In the genomic region with DNA sequence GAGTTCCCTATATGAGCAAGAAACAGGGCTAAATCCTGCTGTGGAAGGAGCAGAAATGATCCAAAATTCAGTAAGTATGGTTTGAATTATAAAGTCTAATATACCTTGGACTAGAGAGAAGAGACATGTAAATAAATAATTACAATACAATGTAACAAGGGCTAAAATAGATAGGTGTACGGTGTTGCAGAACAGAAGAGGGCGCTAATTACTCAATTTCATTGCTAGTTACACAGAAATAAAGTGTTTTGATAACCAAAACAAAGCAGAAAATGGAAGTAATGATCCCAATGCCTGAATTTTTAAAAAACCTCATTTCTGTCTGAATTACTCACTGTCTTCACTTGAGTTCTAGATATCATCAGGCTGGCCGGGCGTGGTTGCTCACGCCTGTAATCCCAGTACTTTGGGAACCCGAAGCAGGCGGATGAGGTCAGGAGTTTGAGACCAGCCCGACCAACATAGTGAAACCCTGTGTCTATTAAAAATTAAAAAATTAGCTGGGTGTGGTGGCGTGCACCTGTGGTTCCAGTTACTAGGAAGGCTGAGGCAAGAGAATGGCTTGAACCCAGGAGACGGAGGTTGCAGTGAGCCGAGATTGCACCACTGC, we compare ENCODE assay signal across 8 cellular contexts. TPM values are rescaled to one million over a fixed set of nuclear protein-coding genes. Genes with fewer than 3 reads are reported as not detected.
DNase-seq lines count a peak whose midpoint lies in the region; ATAC-seq and TF ChIP-seq lines count a peak whose summit lies in the region.

No MANE protein-coding gene starts in this region.

- 71% methylated on average over 11 of the region's 11 CpGs for WGBS in mammary epithelial cell (ENCODE audit: low coverage, missing lambda C conversion rate)
- 49 to 74% methylated on average over 11 of the region's 11 CpGs for WGBS in sigmoid colon, 2 donors

- H3K27ac ChIP-seq in mammary epithelial cell (ENCODE audit: insufficient read depth, low read depth, low read length) = no peak overlapping the region
- H3K27ac ChIP-seq in sigmoid colon = no peak overlapping the region

- ATAC-seq in GM18519 (IDR thresholded peaks at IDR 0.05; ENCODE audit: low FRiP score, unreplicated experiment) (peak; percentile 65), HG02588 (IDR thresholded peaks at IDR 0.05; ENCODE audit: unreplicated experiment) (no peak), HG03439 (IDR thresholded peaks at IDR 0.05; ENCODE audit: unreplicated experiment) (no peak)

- in situ Hi-C loops in mammary epithelial cell (cut with MboI; ENCODE audit: low sequenced_read_pairs in 2 of 2) = no loop called here

- H3K4me1 ChIP-seq in mammary epithelial cell (ENCODE audit: insufficient read depth, low read length) (no peaks in the 10 kb centered on the region), sigmoid colon (no peaks in the 10 kb centered on the region)

- no peaks in the 10 kb centered on the region for H3K27me3 ChIP-seq in mammary epithelial cell (ENCODE audit: insufficient read depth, low read length)
- no peaks in the 10 kb centered on the region for H3K27me3 ChIP-seq in sigmoid colon

- H3K4me2 ChIP-seq in mammary epithelial cell (ENCODE audit: insufficient read depth, low read depth, low read length) = no peak overlapping the region

- H3K4me3 ChIP-seq in mammary epithelial cell (replicated peaks in 1 of 3; ENCODE audit: insufficient read depth in 1 of 3, low read depth in 2 of 3, low read length in 3 of 3) (no peak overlapping the region), sigmoid colon (no peak overlapping the region)

- dilution Hi-C loops in mammary epithelial cell (cut with HindIII; ENCODE audit: low sequenced_read_pairs) = no loop called here

- TF ChIP-seq EP300 in sigmoid colon (IDR thresholded peaks at IDR 0.05) = no peak

- DNase-seq in AML-193 (lab: John Stamatoyannopoulos, UW) (peak; percentile 89 to 92), NCI-H2029 treated with DMSO at 0.1 percent for 48 hours (lab: John Stamatoyannopoulos, UW) (peak; percentile 51), mammary epithelial cell (no peak), renal cortical epithelial cell (ENCODE audit: low read depth) (peak; percentile 67), sigmoid colon (no peak)

- BruUV-seq in mammary epithelial cell (replicated peaks; lab: Mats Ljungman, UMichigan) = no TSS peak

- no peak overlapping the region for H3K9ac ChIP-seq in mammary epithelial cell (ENCODE audit: insufficient read depth, low read length)

- intact Hi-C loops in mammary epithelial cell (cut with micrococcal nuclease) = loop anchor here (1.0 to 2.0 kb wide), 2 partner anchors 102 to 117 kb away; a partner anchor contains a TSS
- intact Hi-C loops in sigmoid colon (cut with DNase I) = no loop called here

- H3K36me3 ChIP-seq in mammary epithelial cell (ENCODE audit: insufficient read depth, low read length) = no peaks in the 10 kb centered on the region
- peaks cover 0 to 4% (median 0%) of the 10 kb centered on the region in 4 donors for H3K36me3 ChIP-seq in sigmoid colon

- TF ChIP-seq POLR2A in sigmoid colon (IDR thresholded peaks at IDR 0.05) = no peak

- CTCF ChIA-PET in mammary epithelial cell (lab: Charles Lee; ENCODE audit: low non-redundant PET) = no interaction called here

- H3K9me3 ChIP-seq in mammary epithelial cell (replicated peaks; ENCODE audit: insufficient read depth, low read length) = no peaks in the 10 kb centered on the region
- H3K9me3 ChIP-seq in sigmoid colon = no peaks in the 10 kb centered on the region

- TF ChIP-seq CTCF in mammary epithelial cell (conservative IDR thresholded peaks at IDR 0.05 in 1 of 2, IDR thresholded peaks at IDR 0.05 in 1 of 2; ENCODE audit: extremely low read depth in 1 of 2, insufficient read depth in 1 of 2, low read depth in 1 of 2, low read length in 2 of 2) (peak; percentile 48 to 54), sigmoid colon (IDR thresholded peaks at IDR 0.05) (no peak)

- no peak overlapping the region for H2AFZ ChIP-seq in mammary epithelial cell (ENCODE audit: low read depth, low read length)

- H4K20me1 ChIP-seq in mammary epithelial cell (ENCODE audit: insufficient read depth, low read length) = no peaks in the 10 kb centered on the region

- H3K79me2 ChIP-seq in mammary epithelial cell (ENCODE audit: insufficient read depth, low read length) = no peaks in the 10 kb centered on the region

RNA-seq across cellular contexts. Expression of a gene that starts 8.3 kb away (rescaled TPM):
- total RNA-seq in mammary epithelial cell (1 to 10 TPM in 1 of 2 donors, under 1 TPM in 1; 0.28 to 4.3 TPM), renal cortical epithelial cell (1.7 and 2.8 TPM in 2 replicates), sigmoid colon (under 1 TPM; 0.36 to 0.83 (median 0.62) TPM)
- polyA plus RNA-seq in mammary epithelial cell (0.42 TPM), sigmoid colon (1 to 10 TPM in 2 of 3 donors, under 1 TPM in 1; 0.92 to 1.9 (median 1.2) TPM)
- polyA minus RNA-seq in mammary epithelial cell = 7.7 TPM

RNA-seq across cellular contexts. Expression of a gene that starts 52.9 kb away (rescaled TPM):
- total RNA-seq in mammary epithelial cell (1 to 10 TPM; 1.9 to 3.0 TPM), renal cortical epithelial cell (5.4 and 6.0 TPM in 2 replicates), sigmoid colon (1 to 10 TPM; 3.6 to 8.6 (median 5.1) TPM)
- polyA plus RNA-seq in mammary epithelial cell (1.3 TPM), sigmoid colon (1 to 10 TPM in 2 of 3 donors, under 1 TPM in 1; 0.92 to 2.3 (median 1.2) TPM)
- not detected for polyA minus RNA-seq in mammary epithelial cell

Comparison
In these comparisons a context has a peak if more than half of its experiments do, and no peak if none do; other contexts are left out.
1. DNase-seq: peak in AML-193 (2 of 2), NCI-H2029 treated with DMSO at 0.1 percent for 48 hours (single experiment) and renal cortical epithelial cell (single experiment); none in mammary epithelial cell (single experiment) and sigmoid colon (single experiment).
2. CTCF ChIP-seq: peak in mammary epithelial cell (2 of 2); none in sigmoid colon (0 of 4).